In genomic region chr18:70354771-70355170, GRCh38 we compare ENCODE assay signal across 36 cellular contexts.
"Had no signal": no experiment of that assay in that cellular context is flagged by ENCODE, and none has a peak within 500 bp of the region (broad histone marks: within the 10 kb centered on the region; RNA-seq: fewer than 3 reads in every experiment).

No MANE protein-coding gene starts in this region.

- H3K36me3 Mint-ChIP-seq: activated CD4-positive, alpha-beta memory T cell treated with anti-CD3 and anti-CD28 coated beads for 36 hours; activated naive CD8-positive, alpha-beta T cell treated with anti-CD3 and anti-CD28 coated beads for 36 hours had no signal

- H3K4me3 Mint-ChIP-seq: activated B cell treated with CpG ODN at 0.5 μM for 24 hours; activated CD4-positive, alpha-beta memory T cell treated with anti-CD3 and anti-CD28 coated beads for 36 hours; activated CD4-positive, alpha-beta T cell treated with anti-CD3 and anti-CD28 coated beads, Interleukin-2, amount 10 ng/mL, durations not matched to agents 24 days and 14 days; activated CD8-positive, alpha-beta T cell treated with anti-CD3 and anti-CD28 coated beads for 36 hours; activated naive CD4-positive, alpha-beta T cell treated with anti-CD3 and anti-CD28 coated beads for 36 hours; activated naive CD8-positive, alpha-beta T cell treated with anti-CD3 and anti-CD28 coated beads for 36 hours; activated T-cell treated with anti-CD3 and anti-CD28 coated beads, Interleukin-2, amount 50 U/mL, for 4 hours; activated T-cell treated with anti-CD3 and anti-CD28 coated beads, Interleukin-2, amount 50 U/mL, for 72 hours; activated T-helper 1 cell treated with anti-CD3 and anti-CD28 coated beads, Interleukin-12 subunit alpha, Interleukin-12 subunit beta, Interleukin-2, Interleukin-4 antibody, amounts not matched to agents 30 ng/mL and 10 ng/mL and 1 ng/mL, durations not matched to agents 14 hours and 24 hours and 36 hours; activated T-helper 17 cell treated with anti-CD3 and anti-CD28 coated beads, Interleukin-2, amount 50 U/mL, for 72 hours; T-helper 1 cell treated with Interleukin-12 subunit alpha and Interleukin-12 subunit beta and Interleukin-4 antibody, amounts not matched to agents 30 μg/mL and 1 μg/mL, for 36 hours; T-helper 2 cell treated with Interferon-gamma antibody and Interleukin-4, amounts not matched to agents 5 μg/mL and 100 μg/mL, for 36 hours had no signal

- H3K9me3 ChIP-seq: adrenal gland, body of pancreas had no signal

- H3K4me3 ChIP-seq: adrenal gland, body of pancreas, breast epithelium had no signal

- H3K4me1 Mint-ChIP-seq: activated B cell treated with CpG ODN at 0.5 μM for 24 hours; activated CD4-positive, alpha-beta T cell treated with anti-CD3 and anti-CD28 coated beads, Interleukin-2, amount 10 ng/mL, durations not matched to agents 24 days and 14 days; activated naive CD8-positive, alpha-beta T cell treated with anti-CD3 and anti-CD28 coated beads for 36 hours; activated T-helper 17 cell treated with anti-CD3 and anti-CD28 coated beads, Interleukin-2, amount 50 U/mL, for 72 hours had no signal

- H3K27me3 Mint-ChIP-seq: activated B cell treated with CpG ODN at 0.5 μM for 24 hours; activated CD4-positive, alpha-beta memory T cell treated with anti-CD3 and anti-CD28 coated beads for 36 hours; activated CD4-positive, alpha-beta T cell treated with anti-CD3 and anti-CD28 coated beads, Interleukin-2, amount 10 ng/mL, durations not matched to agents 24 days and 14 days; activated CD8-positive, alpha-beta T cell treated with anti-CD3 and anti-CD28 coated beads for 36 hours; activated naive CD8-positive, alpha-beta T cell treated with anti-CD3 and anti-CD28 coated beads for 36 hours had no signal

- H3K27me3 ChIP-seq: adrenal gland, body of pancreas, brain microvascular endothelial cell, breast epithelium had no signal

- H3K4me1 ChIP-seq: adrenal gland, body of pancreas, breast epithelium had no signal

- H3K36me3 ChIP-seq: adrenal gland, brain microvascular endothelial cell, breast epithelium had no signal

- ATAC-seq: activated CD8-positive, alpha-beta T cell treated with anti-CD3 and anti-CD28 coated beads for 36 hours; activated naive CD4-positive, alpha-beta T cell treated with anti-CD3 and anti-CD28 coated beads, Interleukin-2, amount 50 U/mL, for 72 hours; activated T-cell treated with anti-CD3 and anti-CD28 coated beads, Interleukin-2, amount 50 U/mL, for 4 hours; activated T-cell treated with anti-CD3 and anti-CD28 coated beads, Interleukin-2, amount 50 U/mL, for 72 hours; activated T-helper 17 cell treated with anti-CD3 and anti-CD28 coated beads, Interleukin-2, amount 50 U/mL, for 72 hours; body of pancreas had no signal

- H3K27ac Mint-ChIP-seq: activated B cell treated with CpG ODN at 0.5 μM for 24 hours; activated CD4-positive, alpha-beta memory T cell treated with anti-CD3 and anti-CD28 coated beads for 36 hours; activated CD4-positive, alpha-beta T cell treated with anti-CD3 and anti-CD28 coated beads, Interleukin-2, amount 10 ng/mL, durations not matched to agents 24 days and 14 days; activated CD8-positive, alpha-beta T cell treated with anti-CD3 and anti-CD28 coated beads for 36 hours; activated naive CD4-positive, alpha-beta T cell treated with anti-CD3 and anti-CD28 coated beads for 36 hours; activated naive CD4-positive, alpha-beta T cell treated with anti-CD3 and anti-CD28 coated beads, Interleukin-2, amount 50 U/mL, for 72 hours; activated naive CD8-positive, alpha-beta T cell treated with anti-CD3 and anti-CD28 coated beads for 36 hours; activated T-cell treated with anti-CD3 and anti-CD28 coated beads, Interleukin-2, amount 50 U/mL, for 72 hours; activated T-helper 1 cell treated with anti-CD3 and anti-CD28 coated beads, Interleukin-12 subunit alpha, Interleukin-12 subunit beta, Interleukin-2, Interleukin-4 antibody, amounts not matched to agents 30 ng/mL and 10 ng/mL and 1 ng/mL, durations not matched to agents 14 hours and 24 hours and 36 hours; activated T-helper 17 cell treated with anti-CD3 and anti-CD28 coated beads, Interleukin-2, amount 50 U/mL, for 72 hours; T-helper 1 cell treated with Interleukin-12 subunit alpha and Interleukin-12 subunit beta and Interleukin-4 antibody, amounts not matched to agents 30 μg/mL and 1 μg/mL, for 36 hours; T-helper 2 cell treated with Interferon-gamma antibody and Interleukin-4, amounts not matched to agents 5 μg/mL and 100 μg/mL, for 36 hours had no signal

- H3K9me3 Mint-ChIP-seq: activated CD4-positive, alpha-beta memory T cell treated with anti-CD3 and anti-CD28 coated beads for 36 hours; activated CD4-positive, alpha-beta T cell treated with anti-CD3 and anti-CD28 coated beads, Interleukin-2, amount 10 ng/mL, durations not matched to agents 24 days and 14 days; activated CD8-positive, alpha-beta T cell treated with anti-CD3 and anti-CD28 coated beads for 36 hours had no signal

- H3K27ac ChIP-seq: adrenal gland, body of pancreas, brain microvascular endothelial cell, breast epithelium, VCaP had no signal

- DNase-seq: activated B cell treated with CpG ODN at 0.5 μM for 24 hours; activated CD4-positive, alpha-beta memory T cell treated with anti-CD3 and anti-CD28 coated beads for 36 hours; activated CD4-positive, alpha-beta T cell treated with anti-CD3 and anti-CD28 coated beads for 4 hours; activated CD4-positive, alpha-beta T cell treated with anti-CD3 and anti-CD28 coated beads, Interleukin-2, amount 10 ng/mL, durations not matched to agents 24 days and 14 days; activated CD4-positive, alpha-beta T cell treated with anti-CD3 and anti-CD28 coated beads, Interleukin-2, amount 50 U/mL, for 1 hour; activated CD4-positive, alpha-beta T cell treated with anti-CD3 and anti-CD28 coated beads, Interleukin-2, amount 50 U/mL, for 4 hours; activated CD4-positive, CD25-positive, alpha-beta regulatory T cell treated with anti-CD3 and anti-CD28 coated beads, Interleukin-2, amount 50 U/mL, for 72 hours; activated CD8-positive, alpha-beta memory T cell treated with anti-CD3 and anti-CD28 coated beads, Interleukin-2, amount 50 U/mL, for 4 hours; activated CD8-positive, alpha-beta T cell treated with anti-CD3 and anti-CD28 coated beads for 36 hours; activated gamma-delta T cell; activated naive CD4-positive, alpha-beta T cell; activated naive CD4-positive, alpha-beta T cell treated with anti-CD3 and anti-CD28 coated beads for 36 hours; activated naive CD4-positive, alpha-beta T cell treated with anti-CD3 and anti-CD28 coated beads, Interleukin-2, amount 50 U/mL, for 16 hours; activated naive CD8-positive, alpha-beta T cell treated with anti-CD3 and anti-CD28 coated beads for 36 hours; activated T-cell treated with anti-CD3 and anti-CD28 coated beads for 4 hours; activated T-cell treated with anti-CD3 and anti-CD28 coated beads, Interleukin-2, amount 50 U/mL, for 1 hour; activated T-cell treated with anti-CD3 and anti-CD28 coated beads, Interleukin-2, amount 50 U/mL, for 4 hours; activated T-cell treated with anti-CD3 and anti-CD28 coated beads, Interleukin-2, amount 50 U/mL, for 72 hours; adrenal gland; amniotic stem cell; aorta; body of pancreas; brain microvascular endothelial cell; central memory CD4-positive, alpha-beta T cell; T-helper 1 cell; T-helper 2 cell; T-helper 9 cell had no signal

- FAIRE-seq: astrocyte, TTC549 had no signal
